Comparison of ENCODE assay signal across 1 cellular context in genomic region chr15:34795267-34796081, GRCh38.
TF ChIP-seq lines count a peak whose summit lies in the region.

Gene ACTC1, minus strand, starts transcription at chr15:34795549. Its CDS starts 741 bp downstream, at chr15:34794808.

TF ChIP-seq in K562, 482 proteins besides CTCF, POLR2A, EP300 and RAD21 (continued from another document):
- TF ChIP-seq CREB3L1 (IDR thresholded peaks at IDR 0.05; ENCODE audit: borderline replicate concordance, low read depth) (no peak), PHB (CRISPR knock-in tag; IDR thresholded peaks at IDR 0.05) (no peak), GATAD2A (IDR thresholded peaks at IDR 0.05) (no peak), HDAC2 (IDR thresholded peaks at IDR 0.05) (no peak), MGA (IDR thresholded peaks at IDR 0.05) (no peak), ZNF551 (CRISPR knock-in tag; IDR thresholded peaks at IDR 0.05) (no peak), ZSCAN29 (IDR thresholded peaks at IDR 0.05) (no peak), RNF2 (IDR thresholded peaks at IDR 0.05) (no peak), FOSL1 (tag; conservative IDR thresholded peaks at IDR 0.05) (peak; percentile 51), HMGXB4 (CRISPR knock-in tag; IDR thresholded peaks at IDR 0.05) (no peak), ZNF324 (CRISPR knock-in tag; IDR thresholded peaks at IDR 0.05) (no peak), ZBTB8A (IDR thresholded peaks at IDR 0.05; ENCODE audit: partially characterized antibody) (no peak), JUN (IDR thresholded peaks at IDR 0.05; ENCODE audit: borderline replicate concordance, low read depth, low read length) (peak; percentile 56; the same call in 1 of the 2 replicates), JUN (CRISPR knock-in tag; IDR thresholded peaks at IDR 0.05; ENCODE audit: borderline replicate concordance) (no peak), BCLAF1 (IDR thresholded peaks at IDR 0.05; ENCODE audit: borderline replicate concordance in 1 of 2, control insufficient read depth in 1 of 2, low read depth in 2 of 2, low read length in 1 of 2) (no peak), NFATC3 (IDR thresholded peaks at IDR 0.05) (no peak), MTA3 (IDR thresholded peaks at IDR 0.05; ENCODE audit: borderline replicate concordance) (0 out of 2 replicates have a peak, but pooled peaks have one; percentile 17), HEY1 (CRISPR knock-in tag; IDR thresholded peaks at IDR 0.05; ENCODE audit: borderline replicate concordance) (no peak), ZNF280B (CRISPR knock-in tag; IDR thresholded peaks at IDR 0.05) (no peak), NFRKB (IDR thresholded peaks at IDR 0.05; ENCODE audit: low read depth) (no peak), ZNF174 (CRISPR knock-in tag; IDR thresholded peaks at IDR 0.05) (no peak)
TF ChIP-seq in K562: peak in this region for 15.
